ENCODE assay signal across 12 cellular contexts in the genomic region with DNA sequence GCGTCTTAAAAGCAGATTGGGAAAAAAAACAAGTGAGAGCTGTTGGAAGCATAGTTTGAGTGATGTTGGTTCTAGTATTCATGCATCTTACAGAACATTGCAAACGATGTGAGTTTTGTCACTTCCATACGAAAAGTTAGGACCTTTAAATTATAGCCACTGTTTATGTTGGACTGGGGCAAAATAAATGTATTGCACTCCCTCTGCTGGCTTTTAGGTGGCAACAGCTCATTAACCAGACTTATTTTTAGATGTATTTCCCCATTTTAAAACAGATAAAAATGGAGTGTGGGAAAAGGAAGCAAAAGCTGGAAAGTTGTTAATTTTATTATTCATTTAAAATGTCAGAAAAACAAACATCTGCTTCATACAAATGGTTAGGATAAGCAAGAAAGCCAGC.
A peak's percentile ranks its signal among the peaks of the same experiment; 100 is the strongest.
DNase-seq lines count a peak whose midpoint lies in the region; ATAC-seq, FAIRE-seq and TF ChIP-seq lines count a peak whose summit lies in the region.
"Had no signal": no experiment of that assay in that cellular context is flagged by ENCODE, and none has a peak within 500 bp of the region (broad histone marks: within the 10 kb centered on the region; RNA-seq: fewer than 3 reads in every experiment).

No MANE protein-coding gene starts in this region.

- H3K23me2 ChIP-seq in H1 (ENCODE audit: low read depth, low read length), result no peaks in the 10 kb centered on the region

- H3K56ac ChIP-seq in H1 (replicated peaks; ENCODE audit: insufficient read length, low read depth, low read length), result no peak overlapping the region

- no peak for ATAC-seq in GM18517 (IDR thresholded peaks at IDR 0.05; ENCODE audit: unreplicated experiment)
- ATAC-seq in HG03139 (IDR thresholded peaks at IDR 0.05; ENCODE audit: unreplicated experiment), result no peak
- ATAC-seq: natural killer cell treated with Interleukin-12 subunit alpha and Interleukin-12 subunit beta and Interleukin-15 and Interleukin-18, amount 100 ng/mL, for 72 hours had no signal

- FAIRE-seq in H1 (lab: Jason Lieb, UNC), result no peak

- no peak overlapping the region for H3K23ac ChIP-seq in H1 (ENCODE audit: insufficient read length)

- WGBS in H1 (ENCODE audit: extremely low coverage in 1 of 2, insufficient coverage in 1 of 2, insufficient read length in 1 of 2, insufficient replicate concordance in 2 of 2, low coverage in 1 of 2, low lambda C conversion rate in 2 of 2, missing lambda C conversion rate in 1 of 2), 2 experiments, result 77% methylated on average over 3 of the region's 3 CpGs; no CpG with 5 or more reads in 1 of the 2 experiments

- no peak overlapping the region for H3K4ac ChIP-seq in H1 (replicated peaks; ENCODE audit: insufficient read length, low read depth, low read length)

- H4K8ac ChIP-seq in H1 (ENCODE audit: extremely low read depth, insufficient read depth, low read length), result no peak overlapping the region

- H3K9ac ChIP-seq in H1 (replicated peaks in 1 of 4; ENCODE audit: extremely low read depth in 1 of 4, low read depth in 3 of 4, low read length in 3 of 4), result no peak overlapping the region

- no peak for TF ChIP-seq POLR2A in H1 (IDR thresholded peaks at IDR 0.05; ENCODE audit: control extremely low read depth in 1 of 2, low read depth in 2 of 2, low read length in 2 of 2)

- DNase-seq in NCI-H1436 (lab: John Stamatoyannopoulos, UW) (peak; percentile 5), NCI-H1436 treated with DMSO at 0.1 percent for 48 hours (lab: John Stamatoyannopoulos, UW) (no peak), NCI-H146 treated with DMSO at 0.1 percent for 48 hours (lab: John Stamatoyannopoulos, UW; ENCODE audit: unreplicated experiment) (peak; percentile 8), H1 (ENCODE audit: low read depth in 1 of 2, low spot score in 2 of 2) (no peak), retina (peak; percentile 14)
- DNase-seq in stimulated activated CD4-positive, alpha-beta T cell treated with anti-CD3 and anti-CD28 coated beads, Interleukin-4, amount 100 ng/mL, for 4 hours, result no peak
- DNase-seq: Right ventricle myocardium superior, tibial artery had no signal

- no peak overlapping the region for H3K4me2 ChIP-seq in H1 (ENCODE audit: insufficient read depth in 1 of 2, low read depth in 2 of 2, low read length in 2 of 2)

- TF ChIP-seq EP300 in H1 (IDR thresholded peaks at IDR 0.05; ENCODE audit: borderline replicate concordance in 1 of 2, low read depth in 2 of 2, low read length in 2 of 2), result no peak

- no peak overlapping the region for H3K27ac ChIP-seq in H1 (ENCODE audit: low read depth, low read length)
- H3K27ac ChIP-seq: tibial artery had no signal

- no peak overlapping the region for H2BK12ac ChIP-seq in H1 (ENCODE audit: low read depth, low read length)

- H2AK5ac ChIP-seq in H1 (ENCODE audit: low read depth, low read length), result no peak overlapping the region

- TF ChIP-seq CTCF in H1 (IDR thresholded peaks at IDR 0.05; ENCODE audit: control extremely low read depth in 1 of 3, insufficient read depth in 1 of 3, low read depth in 1 of 3, low read length in 3 of 3), result peak in 2 of 3 experiments; percentile 27 to 38; a peak in 2 of 4 replicates

- H4K20me1 ChIP-seq in H1 (replicated peaks in 1 of 2; ENCODE audit: control insufficient read depth in 1 of 2, insufficient read depth in 2 of 2, low read length in 2 of 2), result no peaks in the 10 kb centered on the region

- H3K27me3 ChIP-seq in H1 (replicated peaks in 1 of 4; ENCODE audit: control insufficient read depth in 3 of 4, extremely low read depth in 1 of 4, insufficient read depth in 3 of 4, low read length in 3 of 4), result no peaks in the 10 kb centered on the region
- H3K27me3 ChIP-seq: tibial artery had no signal

- H2BK120ac ChIP-seq in H1 (replicated peaks; ENCODE audit: low read depth, low read length), result no peak overlapping the region

- H2BK5ac ChIP-seq in H1 (ENCODE audit: low read depth, low read length), result no peak overlapping the region

- POLR2A ChIA-PET in H1 (lab: Charles Lee; ENCODE audit: partially characterized antibody), result interaction anchor here (0.7 kb wide), 1 partner anchor 113 kb away, joined by 3 read pairs; a partner anchor contains a TSS

- H2BK20ac ChIP-seq in H1 (ENCODE audit: low read length), result no peak overlapping the region

- peak; percentile 62 to 64 for TF ChIP-seq RAD21 in H1 (IDR thresholded peaks at IDR 0.05 in 1 of 2, conservative IDR thresholded peaks at IDR 0.05 in 1 of 2; ENCODE audit: low read depth in 2 of 2, low read length in 2 of 2)

- no peaks in the 10 kb centered on the region for H3K36me3 ChIP-seq in H1 (ENCODE audit: control insufficient read depth in 2 of 4, insufficient read depth in 4 of 4, low read length in 3 of 4)
- H3K36me3 ChIP-seq: HAP-1, tibial artery had no signal

- no peaks in the 10 kb centered on the region for H3K4me1 ChIP-seq in H1 (replicated peaks in 1 of 4; ENCODE audit: control insufficient read depth in 3 of 4, insufficient read depth in 4 of 4, low read length in 3 of 4)
- H3K4me1 ChIP-seq: tibial artery had no signal

- H2BK15ac ChIP-seq in H1 (ENCODE audit: low read length), result no peak overlapping the region

- no peak overlapping the region for H3K14ac ChIP-seq in H1 (ENCODE audit: insufficient read length)

- H4K5ac ChIP-seq in H1 (ENCODE audit: insufficient read length, low read depth, low read length), result no peak overlapping the region

- H3K4me3 ChIP-seq in H1 (ENCODE audit: extremely low read depth in 1 of 4, insufficient read depth in 2 of 4, low read depth in 3 of 4, low read length in 4 of 4), result no peak overlapping the region
- H3K4me3 ChIP-seq: HAP-1, tibial artery had no signal

- H3K18ac ChIP-seq in H1 (ENCODE audit: extremely low read depth, low read length), result no peak overlapping the region

- H4K91ac ChIP-seq in H1 (replicated peaks; ENCODE audit: insufficient read length, low read length), result no peak overlapping the region

- no peaks in the 10 kb centered on the region for H3K9me3 ChIP-seq in H1 (ENCODE audit: insufficient read depth in 2 of 2, low read depth in 1 of 2, low read length in 1 of 2)
- H3K9me3 ChIP-seq: HAP-1, tibial artery had no signal

- no peaks in the 10 kb centered on the region for H3K79me1 ChIP-seq in H1 (ENCODE audit: low read depth, low read length)

- H2AFZ ChIP-seq in H1 (ENCODE audit: low read length), result no peak overlapping the region

- CTCF ChIA-PET in H1 (lab: Charles Lee; ENCODE audit: partially characterized antibody), result interaction anchor here (0.7 to 3.5 kb wide), 17 partner anchors 8 to 335 kb away, joined by 3 to 19 read pairs (median 5); no protein-coding TSS in a partner anchor

- no peaks in the 10 kb centered on the region for H3K79me2 ChIP-seq in H1 (ENCODE audit: control insufficient read depth in 1 of 2, insufficient read depth in 2 of 2, low read length in 2 of 2)

TF ChIP-seq in H1, 55 proteins besides CTCF, POLR2A, EP300 and RAD21:
- TF ChIP-seq SIN3A (conservative IDR thresholded peaks at IDR 0.05 in 1 of 2, IDR thresholded peaks at IDR 0.05 in 1 of 2; ENCODE audit: low read depth in 1 of 2, low read length in 2 of 2), result no peak
- no peak for TF ChIP-seq CEBPB (IDR thresholded peaks at IDR 0.05; ENCODE audit: low read depth, low read length)
- no peak for TF ChIP-seq BRCA1 (IDR thresholded peaks at IDR 0.05; ENCODE audit: low read depth, low read length)
- no peak for TF ChIP-seq BACH1 (IDR thresholded peaks at IDR 0.05; ENCODE audit: low read length)
- no peak for TF ChIP-seq SRF (IDR thresholded peaks at IDR 0.05; ENCODE audit: low read depth, low read length)
- no peak for TF ChIP-seq NANOG (IDR thresholded peaks at IDR 0.05; ENCODE audit: insufficient read depth, low read depth, low read length, poor library complexity, severe bottlenecking)
- no peak for TF ChIP-seq KDM4A (IDR thresholded peaks at IDR 0.05; ENCODE audit: low read depth, low read length, severe bottlenecking)
- no peak for TF ChIP-seq SIX5 (IDR thresholded peaks at IDR 0.05; ENCODE audit: low read depth, low read length)
- no peak for TF ChIP-seq KDM1A (IDR thresholded peaks at IDR 0.05; ENCODE audit: borderline replicate concordance, low read length)
- no peak for TF ChIP-seq RBBP5 (IDR thresholded peaks at IDR 0.05; ENCODE audit: borderline replicate concordance, low read depth, low read length)
- TF ChIP-seq CHD1 (IDR thresholded peaks at IDR 0.05; ENCODE audit: low read depth, low read length), result no peak
- TF ChIP-seq, protein P1, sequence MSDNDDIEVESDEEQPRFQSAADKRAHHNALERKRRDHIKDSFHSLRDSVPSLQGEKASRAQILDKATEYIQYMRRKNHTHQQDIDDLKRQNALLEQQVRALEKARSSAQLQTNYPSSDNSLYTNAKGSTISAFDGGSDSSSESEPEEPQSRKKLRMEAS (IDR thresholded peaks at IDR 0.05), result no peak
- TF ChIP-seq TAF1 (IDR thresholded peaks at IDR 0.05; ENCODE audit: low read depth, low read length), result no peak
- no peak for TF ChIP-seq CTBP2 (IDR thresholded peaks at IDR 0.05; ENCODE audit: borderline replicate concordance, insufficient read depth, insufficient read length, low read length)
- no peak for TF ChIP-seq FOSL1 (IDR thresholded peaks at IDR 0.05; ENCODE audit: insufficient read depth, low read depth, low read length)
TF ChIP-seq in H1: peak in this region for 0.

Comparison
In these comparisons a context has a peak if more than half of its experiments do, and no peak if none do; other contexts are left out.
1. DNase-seq: peak in NCI-H1436 (single experiment), NCI-H146 treated with DMSO at 0.1 percent for 48 hours (single experiment) and retina (single experiment); none in NCI-H1436 treated with DMSO at 0.1 percent for 48 hours (single experiment), H1 (0 of 2) and stimulated activated CD4-positive, alpha-beta T cell treated with anti-CD3 and anti-CD28 coated beads, Interleukin-4, amount 100 ng/mL, for 4 hours (0 of 2).